In the genomic region with DNA sequence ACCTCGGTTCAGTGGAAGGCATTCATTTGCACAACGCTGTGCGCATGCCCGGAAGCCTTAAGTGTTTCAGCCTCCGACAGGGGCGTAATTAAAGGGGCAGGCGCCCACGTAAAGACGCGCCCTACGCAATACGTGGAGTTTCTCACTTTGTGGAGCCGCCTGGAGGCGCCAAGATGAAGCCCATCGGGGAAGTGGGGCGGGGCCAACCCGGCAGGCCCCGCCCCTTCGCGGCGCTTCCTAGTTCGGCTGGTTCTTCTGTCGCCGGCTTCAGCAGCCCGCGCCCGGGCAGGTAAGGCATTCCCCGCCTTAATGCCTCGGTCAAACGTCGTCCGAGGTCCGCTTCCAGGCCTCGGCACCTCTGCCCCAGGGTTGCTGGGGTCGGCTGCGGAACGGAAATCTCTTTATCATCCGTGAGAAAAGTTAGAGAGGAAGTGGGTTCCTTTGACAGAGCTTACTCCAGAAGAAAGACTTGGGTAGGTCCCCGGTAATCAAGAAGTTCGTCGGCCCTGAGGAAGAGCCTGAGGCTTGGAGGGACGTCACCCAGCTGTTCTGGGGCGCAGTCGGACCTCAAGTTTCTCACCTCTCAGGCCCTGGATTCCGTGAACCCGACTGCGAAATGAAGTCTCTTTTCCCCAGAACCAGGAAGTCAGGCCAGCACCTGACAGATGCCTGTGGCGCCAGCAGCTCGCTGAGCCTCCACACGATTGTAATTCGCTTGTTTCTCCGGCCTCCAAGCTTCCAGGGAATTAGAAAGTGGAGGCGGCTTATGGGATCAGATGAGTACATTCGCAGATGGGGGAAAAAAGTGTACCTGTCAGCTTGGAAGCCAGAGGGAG, we compare ENCODE assay signal across 1 cellular context.
TF ChIP-seq lines count a peak whose summit lies in the region.

IRAK4 (plus strand) TSS at position 224 of the 836 bp plus-strand sequence. CDS start 9,161 bp downstream, outside the sequence.
PUS7L (minus strand) TSS at position 63 of the 836 bp plus-strand sequence. CDS start 3,545 bp downstream, outside the sequence.

TF ChIP-seq in HepG2, 621 proteins besides CTCF, POLR2A, EP300 and RAD21 (continued from another document and continues in another):
- TF ChIP-seq LRRFIP1 (CRISPR knock-in tag; conservative IDR thresholded peaks at IDR 0.05) (no peak), HNRNPLL (IDR thresholded peaks at IDR 0.05; ENCODE audit: low read depth, low read length, poor library complexity, severe bottlenecking) (peak; percentile 100), SNAPC5 (CRISPR knock-in tag; IDR thresholded peaks at IDR 0.05; ENCODE audit: borderline replicate concordance) (no peak), ZNF367 (CRISPR knock-in tag; IDR thresholded peaks at IDR 0.05; ENCODE audit: borderline replicate concordance) (no peak), ATAD3A (CRISPR knock-in tag; IDR thresholded peaks at IDR 0.05) (no peak), MAFK (conservative IDR thresholded peaks at IDR 0.05 in 1 of 2, IDR thresholded peaks at IDR 0.05 in 1 of 2; ENCODE audit: low read length in 2 of 2) (no peak), HNF1A (IDR thresholded peaks at IDR 0.05; ENCODE audit: low read depth) (no peak), HNF1A (CRISPR knock-in tag; IDR thresholded peaks at IDR 0.05; ENCODE audit: borderline replicate concordance) (0 out of 2 replicates have a peak, but pooled peaks have one; percentile 10), FOXA1 (IDR thresholded peaks at IDR 0.05) (no peak), FOXA1 (CRISPR knock-in tag; IDR thresholded peaks at IDR 0.05) (no peak), ZBTB3 (CRISPR knock-in tag; IDR thresholded peaks at IDR 0.05; ENCODE audit: borderline replicate concordance, low read depth) (no peak), ZNF775 (CRISPR knock-in tag; IDR thresholded peaks at IDR 0.05; ENCODE audit: borderline replicate concordance) (no peak), ZNF652 (CRISPR knock-in tag; IDR thresholded peaks at IDR 0.05; ENCODE audit: borderline replicate concordance, low read depth) (no peak), ZNF296 (CRISPR knock-in tag; conservative IDR thresholded peaks at IDR 0.05) (no peak), ZNF230 (CRISPR knock-in tag; IDR thresholded peaks at IDR 0.05) (peak; percentile 52; the same call in 1 of the 2 replicates), UBTF (CRISPR knock-in tag; IDR thresholded peaks at IDR 0.05) (peak; percentile 67), MTF2 (CRISPR knock-in tag; IDR thresholded peaks at IDR 0.05; ENCODE audit: borderline replicate concordance) (0 out of 2 replicates have a peak, but pooled peaks have one; percentile 41), FOXA3 (CRISPR knock-in tag; IDR thresholded peaks at IDR 0.05) (no peak), FLYWCH1 (CRISPR knock-in tag; IDR thresholded peaks at IDR 0.05) (no peak), CSRNP1 (CRISPR knock-in tag; IDR thresholded peaks at IDR 0.05) (no peak), MIER3 (CRISPR knock-in tag; IDR thresholded peaks at IDR 0.05; ENCODE audit: borderline replicate concordance) (no peak; the same call in 1 of the 2 replicates), ZKSCAN1 (IDR thresholded peaks at IDR 0.05; ENCODE audit: low read length) (no peak), ARID2 (CRISPR knock-in tag; IDR thresholded peaks at IDR 0.05; ENCODE audit: borderline replicate concordance) (no peak), SNRNP70 (IDR thresholded peaks at IDR 0.05; ENCODE audit: low read depth, low read length) (no peak), KMT2A (CRISPR knock-in tag; IDR thresholded peaks at IDR 0.05) (no peak), ERF (CRISPR knock-in tag; IDR thresholded peaks at IDR 0.05) (no peak), AGO1 (IDR thresholded peaks at IDR 0.05; ENCODE audit: low read depth, low read length, poor library complexity, severe bottlenecking) (peak; percentile 62), NFRKB (IDR thresholded peaks at IDR 0.05) (no peak), KLF12 (CRISPR knock-in tag; IDR thresholded peaks at IDR 0.05; ENCODE audit: borderline replicate concordance) (no peak)
- TF ChIP-seq, protein P1, sequence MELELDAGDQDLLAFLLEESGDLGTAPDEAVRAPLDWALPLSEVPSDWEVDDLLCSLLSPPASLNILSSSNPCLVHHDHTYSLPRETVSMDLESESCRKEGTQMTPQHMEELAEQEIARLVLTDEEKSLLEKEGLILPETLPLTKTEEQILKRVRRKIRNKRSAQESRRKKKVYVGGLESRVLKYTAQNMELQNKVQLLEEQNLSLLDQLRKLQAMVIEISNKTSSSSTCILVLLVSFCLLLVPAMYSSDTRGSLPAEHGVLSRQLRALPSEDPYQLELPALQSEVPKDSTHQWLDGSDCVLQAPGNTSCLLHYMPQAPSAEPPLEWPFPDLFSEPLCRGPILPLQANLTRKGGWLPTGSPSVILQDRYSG (CRISPR knock-in tag; IDR thresholded peaks at IDR 0.05), result no peak
- TF ChIP-seq, protein P2, sequence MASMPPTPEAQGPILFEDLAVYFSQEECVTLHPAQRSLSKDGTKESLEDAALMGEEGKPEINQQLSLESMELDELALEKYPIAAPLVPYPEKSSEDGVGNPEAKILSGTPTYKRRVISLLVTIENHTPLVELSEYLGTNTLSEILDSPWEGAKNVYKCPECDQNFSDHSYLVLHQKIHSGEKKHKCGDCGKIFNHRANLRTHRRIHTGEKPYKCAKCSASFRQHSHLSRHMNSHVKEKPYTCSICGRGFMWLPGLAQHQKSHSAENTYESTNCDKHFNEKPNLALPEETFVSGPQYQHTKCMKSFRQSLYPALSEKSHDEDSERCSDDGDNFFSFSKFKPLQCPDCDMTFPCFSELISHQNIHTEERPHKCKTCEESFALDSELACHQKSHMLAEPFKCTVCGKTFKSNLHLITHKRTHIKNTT (CRISPR knock-in tag; IDR thresholded peaks at IDR 0.05), result no peak
- TF ChIP-seq, protein P3, sequence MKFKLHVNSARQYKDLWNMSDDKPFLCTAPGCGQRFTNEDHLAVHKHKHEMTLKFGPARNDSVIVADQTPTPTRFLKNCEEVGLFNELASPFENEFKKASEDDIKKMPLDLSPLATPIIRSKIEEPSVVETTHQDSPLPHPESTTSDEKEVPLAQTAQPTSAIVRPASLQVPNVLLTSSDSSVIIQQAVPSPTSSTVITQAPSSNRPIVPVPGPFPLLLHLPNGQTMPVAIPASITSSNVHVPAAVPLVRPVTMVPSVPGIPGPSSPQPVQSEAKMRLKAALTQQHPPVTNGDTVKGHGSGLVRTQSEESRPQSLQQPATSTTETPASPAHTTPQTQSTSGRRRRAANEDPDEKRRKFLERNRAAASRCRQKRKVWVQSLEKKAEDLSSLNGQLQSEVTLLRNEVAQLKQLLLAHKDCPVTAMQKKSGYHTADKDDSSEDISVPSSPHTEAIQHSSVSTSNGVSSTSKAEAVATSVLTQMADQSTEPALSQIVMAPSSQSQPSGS (CRISPR knock-in tag; IDR thresholded peaks at IDR 0.05), result no peak; the same call in 1 of the 2 replicates
- TF ChIP-seq, protein P4, sequence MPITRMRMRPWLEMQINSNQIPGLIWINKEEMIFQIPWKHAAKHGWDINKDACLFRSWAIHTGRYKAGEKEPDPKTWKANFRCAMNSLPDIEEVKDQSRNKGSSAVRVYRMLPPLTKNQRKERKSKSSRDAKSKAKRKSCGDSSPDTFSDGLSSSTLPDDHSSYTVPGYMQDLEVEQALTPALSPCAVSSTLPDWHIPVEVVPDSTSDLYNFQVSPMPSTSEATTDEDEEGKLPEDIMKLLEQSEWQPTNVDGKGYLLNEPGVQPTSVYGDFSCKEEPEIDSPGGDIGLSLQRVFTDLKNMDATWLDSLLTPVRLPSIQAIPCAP (CRISPR knock-in tag; IDR thresholded peaks at IDR 0.05; ENCODE audit: low read depth), result no peak
- TF ChIP-seq, protein P5, sequence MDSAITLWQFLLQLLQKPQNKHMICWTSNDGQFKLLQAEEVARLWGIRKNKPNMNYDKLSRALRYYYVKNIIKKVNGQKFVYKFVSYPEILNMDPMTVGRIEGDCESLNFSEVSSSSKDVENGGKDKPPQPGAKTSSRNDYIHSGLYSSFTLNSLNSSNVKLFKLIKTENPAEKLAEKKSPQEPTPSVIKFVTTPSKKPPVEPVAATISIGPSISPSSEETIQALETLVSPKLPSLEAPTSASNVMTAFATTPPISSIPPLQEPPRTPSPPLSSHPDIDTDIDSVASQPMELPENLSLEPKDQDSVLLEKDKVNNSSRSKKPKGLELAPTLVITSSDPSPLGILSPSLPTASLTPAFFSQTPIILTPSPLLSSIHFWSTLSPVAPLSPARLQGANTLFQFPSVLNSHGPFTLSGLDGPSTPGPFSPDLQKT (CRISPR knock-in tag; IDR thresholded peaks at IDR 0.05; ENCODE audit: borderline replicate concordance), result no peak
- TF ChIP-seq, protein P6, sequence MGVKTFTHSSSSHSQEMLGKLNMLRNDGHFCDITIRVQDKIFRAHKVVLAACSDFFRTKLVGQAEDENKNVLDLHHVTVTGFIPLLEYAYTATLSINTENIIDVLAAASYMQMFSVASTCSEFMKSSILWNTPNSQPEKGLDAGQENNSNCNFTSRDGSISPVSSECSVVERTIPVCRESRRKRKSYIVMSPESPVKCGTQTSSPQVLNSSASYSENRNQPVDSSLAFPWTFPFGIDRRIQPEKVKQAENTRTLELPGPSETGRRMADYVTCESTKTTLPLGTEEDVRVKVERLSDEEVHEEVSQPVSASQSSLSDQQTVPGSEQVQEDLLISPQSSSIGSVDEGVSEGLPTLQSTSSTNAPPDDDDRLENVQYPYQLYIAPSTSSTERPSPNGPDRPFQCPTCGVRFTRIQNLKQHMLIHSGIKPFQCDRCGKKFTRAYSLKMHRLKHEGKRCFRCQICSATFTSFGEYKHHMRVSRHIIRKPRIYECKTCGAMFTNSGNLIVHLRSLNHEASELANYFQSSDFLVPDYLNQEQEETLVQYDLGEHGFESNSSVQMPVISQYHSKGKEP (CRISPR knock-in tag; IDR thresholded peaks at IDR 0.05), result no peak
